8 cellular contexts compared by ENCODE assay signal in genomic region chr3:101695779-101696372, GRCh38. TPM values are rescaled to one million over a fixed set of nuclear protein-coding genes. Genes with fewer than 3 reads are reported as not detected.
DNase-seq lines count a peak whose midpoint lies in the region; ATAC-seq and TF ChIP-seq lines count a peak whose summit lies in the region.

No MANE protein-coding gene starts in this region.

- H3K27me3 ChIP-seq in CD4-positive, CD25-positive, alpha-beta regulatory T cell (ENCODE audit: control insufficient read depth, insufficient read depth, low read length), result no peaks in the 10 kb centered on the region

- DNase-seq in CD4-positive, CD25-positive, alpha-beta regulatory T cell, result peak in 2 of 3 donors; percentile 65 to 76
- peak; percentile 37 for DNase-seq in central memory CD4-positive, alpha-beta T cell
- DNase-seq in myocyte (ENCODE audit: low read depth) (peak; percentile 77), HK-2 (ENCODE audit: unreplicated experiment) (no peak)

- no peak overlapping the region for H3K4me3 ChIP-seq in CD4-positive, CD25-positive, alpha-beta regulatory T cell (ENCODE audit: low read depth, low read length)

- no peaks in the 10 kb centered on the region for H3K36me3 ChIP-seq in CD4-positive, CD25-positive, alpha-beta regulatory T cell (ENCODE audit: control insufficient read depth, insufficient read depth, low read length)

- H3K36me3 Mint-ChIP-seq in CD4-positive, CD25-positive, alpha-beta regulatory T cell, result no peaks in the 10 kb centered on the region

- H3K4me1 Mint-ChIP-seq in CD4-positive, CD25-positive, alpha-beta regulatory T cell, result peaks cover 0 to 6% (median 4%) of the 10 kb centered on the region in 4 donors

- H3K4me1 ChIP-seq in CD4-positive, CD25-positive, alpha-beta regulatory T cell (ENCODE audit: control insufficient read depth, insufficient read depth, low read length, poor library complexity, severe bottlenecking), result peaks cover 4% of the 10 kb centered on the region

- H3K9me3 Mint-ChIP-seq in CD4-positive, CD25-positive, alpha-beta regulatory T cell, result no peaks in the 10 kb centered on the region

- ATAC-seq in CD4-positive, CD25-positive, alpha-beta regulatory T cell (ENCODE audit: low read depth in 2 of 2), result no peak
- no peak for ATAC-seq in HG03520 (IDR thresholded peaks at IDR 0.05; ENCODE audit: unreplicated experiment)
- no peak for ATAC-seq in GM21717 (IDR thresholded peaks at IDR 0.05; ENCODE audit: unreplicated experiment)
- no peak for ATAC-seq in GM18870 (IDR thresholded peaks at IDR 0.05; ENCODE audit: unreplicated experiment)

- H3K9me3 ChIP-seq in CD4-positive, CD25-positive, alpha-beta regulatory T cell (ENCODE audit: control insufficient read depth in 2 of 2, low read length in 2 of 2), result no peaks in the 10 kb centered on the region

- TF ChIP-seq EP300 in Ishikawa (IDR thresholded peaks at IDR 0.05; ENCODE audit: borderline replicate concordance), result no peak

- H3K27ac ChIP-seq in CD4-positive, CD25-positive, alpha-beta regulatory T cell (ENCODE audit: insufficient read depth, low read length, poor library complexity, severe bottlenecking), result no peak overlapping the region

- TF ChIP-seq RAD21 in Ishikawa (IDR thresholded peaks at IDR 0.05; ENCODE audit: low read depth), result peak; percentile 54

- no peak overlapping the region for H3K4me3 Mint-ChIP-seq in CD4-positive, CD25-positive, alpha-beta regulatory T cell

- no peak overlapping the region for H3K27ac Mint-ChIP-seq in CD4-positive, CD25-positive, alpha-beta regulatory T cell

- no peaks in the 10 kb centered on the region for H3K27me3 Mint-ChIP-seq in CD4-positive, CD25-positive, alpha-beta regulatory T cell

TF ChIP-seq in Ishikawa, 13 proteins besides CTCF, POLR2A, EP300 and RAD21:
- TF ChIP-seq MAX (IDR thresholded peaks at IDR 0.05) (no peak), TCF12 (IDR thresholded peaks at IDR 0.05; ENCODE audit: low read depth) (no peak), TAF1 (IDR thresholded peaks at IDR 0.05; ENCODE audit: low read depth) (no peak), CREB1 (IDR thresholded peaks at IDR 0.05; ENCODE audit: low read depth) (no peak), EGR1 (IDR thresholded peaks at IDR 0.05) (no peak), REST (IDR thresholded peaks at IDR 0.05; ENCODE audit: low read depth) (no peak), USF1 (IDR thresholded peaks at IDR 0.05) (no peak), YY1 (IDR thresholded peaks at IDR 0.05; ENCODE audit: low read depth) (no peak)

RNA-seq across cellular contexts. Expression of gene RPL24, which starts 9.4 kb away (rescaled TPM):
- total RNA-seq in CD4-positive, CD25-positive, alpha-beta regulatory T cell, result 1,148 TPM
- polyA plus RNA-seq in CD4-positive, CD25-positive, alpha-beta regulatory T cell, result 1,000 to 10,000 TPM in 3 of 4 donors, 100 to 1,000 TPM in 1; 939 to 1,307 (median 1,200) TPM
- 959 and 1,040 TPM in 2 replicates for total RNA-seq in myocyte
- 934 TPM for polyA plus RNA-seq in myocyte (2012)

RNA-seq across cellular contexts. Expression of gene ZBTB11, which starts 18.9 kb away (rescaled TPM):
- 75.1 TPM for total RNA-seq in CD4-positive, CD25-positive, alpha-beta regulatory T cell
- 10 to 100 TPM in 2 of 4 donors, 1 to 10 TPM in 2; 9.0 to 14.2 (median 10.7) TPM for polyA plus RNA-seq in CD4-positive, CD25-positive, alpha-beta regulatory T cell
- 19.8 and 20.1 TPM in 2 replicates for total RNA-seq in myocyte
- polyA plus RNA-seq in myocyte (2012), result 5.0 TPM

RNA-seq across cellular contexts. Expression of gene CEP97, which starts 28.5 kb away (rescaled TPM):
- total RNA-seq in CD4-positive, CD25-positive, alpha-beta regulatory T cell, result 15.2 TPM
- 1 to 10 TPM; 4.8 to 8.3 (median 6.4) TPM for polyA plus RNA-seq in CD4-positive, CD25-positive, alpha-beta regulatory T cell
- total RNA-seq in myocyte, result 21.1 and 27.8 TPM in 2 replicates
- polyA plus RNA-seq in myocyte (2012), result 3.1 TPM
